ENCODE assay signal across 1 cellular context in the genomic region with DNA sequence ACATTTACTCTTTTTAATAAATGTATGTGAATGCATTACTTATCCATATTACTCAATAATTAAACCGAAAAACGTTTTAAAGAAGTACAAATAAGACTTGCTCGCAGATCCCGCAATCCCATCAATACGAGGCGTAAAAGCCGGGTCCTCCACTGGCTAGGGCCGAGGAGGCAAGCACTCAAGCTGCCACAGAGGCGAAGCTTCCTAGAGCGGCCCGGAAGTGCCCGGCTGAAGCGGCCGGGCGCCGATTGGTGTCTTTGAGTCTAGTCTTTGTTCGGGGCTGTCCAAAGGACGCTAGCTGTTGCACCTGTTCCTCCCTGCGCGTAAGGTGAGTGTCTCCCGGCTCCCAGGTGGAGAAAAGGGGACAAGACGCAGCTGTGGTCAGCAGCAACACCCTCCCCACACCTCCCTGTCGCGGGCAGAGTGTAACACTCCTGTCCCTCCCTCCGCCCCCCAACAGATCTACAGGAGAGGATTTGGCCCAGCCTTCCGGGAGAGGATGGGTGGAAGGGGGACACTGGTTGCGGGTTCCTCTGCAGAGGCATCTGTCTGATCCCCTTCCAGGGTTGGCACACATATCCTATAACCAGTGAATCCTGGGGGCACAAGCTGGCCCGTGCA.
TF ChIP-seq lines count a peak whose summit lies in the region.

A gene (plus strand): TSS at position 260 of the 621 bp plus-strand sequence. CDS start 835 bp downstream, outside the sequence.

TF ChIP-seq in HepG2, 621 proteins besides CTCF, POLR2A, EP300 and RAD21 (continued from another document and continues in another):
- TF ChIP-seq, protein P1, sequence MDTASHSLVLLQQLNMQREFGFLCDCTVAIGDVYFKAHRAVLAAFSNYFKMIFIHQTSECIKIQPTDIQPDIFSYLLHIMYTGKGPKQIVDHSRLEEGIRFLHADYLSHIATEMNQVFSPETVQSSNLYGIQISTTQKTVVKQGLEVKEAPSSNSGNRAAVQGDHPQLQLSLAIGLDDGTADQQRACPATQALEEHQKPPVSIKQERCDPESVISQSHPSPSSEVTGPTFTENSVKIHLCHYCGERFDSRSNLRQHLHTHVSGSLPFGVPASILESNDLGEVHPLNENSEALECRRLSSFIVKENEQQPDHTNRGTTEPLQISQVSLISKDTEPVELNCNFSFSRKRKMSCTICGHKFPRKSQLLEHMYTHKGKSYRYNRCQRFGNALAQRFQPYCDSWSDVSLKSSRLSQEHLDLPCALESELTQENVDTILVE (CRISPR knock-in tag; IDR thresholded peaks at IDR 0.05): peak; percentile 65; the same call in 1 of the 2 replicates
- peak; percentile 89; the same call in 1 of the 2 replicates for TF ChIP-seq ZNF253 (CRISPR knock-in tag; IDR thresholded peaks at IDR 0.05; ENCODE audit: borderline replicate concordance)
- peak; percentile 53; the same call in 1 of the 2 replicates for TF ChIP-seq ZSCAN9 (CRISPR knock-in tag; IDR thresholded peaks at IDR 0.05; ENCODE audit: borderline replicate concordance)
- no peak for TF ChIP-seq TAF15 (IDR thresholded peaks at IDR 0.05; ENCODE audit: low read depth, low read length, poor library complexity, severe bottlenecking)
- no peak for TF ChIP-seq THYN1 (CRISPR knock-in tag; IDR thresholded peaks at IDR 0.05; ENCODE audit: borderline replicate concordance, low read depth)
- TF ChIP-seq ZNF317 (CRISPR knock-in tag; IDR thresholded peaks at IDR 0.05): peak; percentile 59; the same call in 1 of the 2 replicates
- TF ChIP-seq ZNF672 (CRISPR knock-in tag; IDR thresholded peaks at IDR 0.05): no peak
- TF ChIP-seq, protein P2, sequence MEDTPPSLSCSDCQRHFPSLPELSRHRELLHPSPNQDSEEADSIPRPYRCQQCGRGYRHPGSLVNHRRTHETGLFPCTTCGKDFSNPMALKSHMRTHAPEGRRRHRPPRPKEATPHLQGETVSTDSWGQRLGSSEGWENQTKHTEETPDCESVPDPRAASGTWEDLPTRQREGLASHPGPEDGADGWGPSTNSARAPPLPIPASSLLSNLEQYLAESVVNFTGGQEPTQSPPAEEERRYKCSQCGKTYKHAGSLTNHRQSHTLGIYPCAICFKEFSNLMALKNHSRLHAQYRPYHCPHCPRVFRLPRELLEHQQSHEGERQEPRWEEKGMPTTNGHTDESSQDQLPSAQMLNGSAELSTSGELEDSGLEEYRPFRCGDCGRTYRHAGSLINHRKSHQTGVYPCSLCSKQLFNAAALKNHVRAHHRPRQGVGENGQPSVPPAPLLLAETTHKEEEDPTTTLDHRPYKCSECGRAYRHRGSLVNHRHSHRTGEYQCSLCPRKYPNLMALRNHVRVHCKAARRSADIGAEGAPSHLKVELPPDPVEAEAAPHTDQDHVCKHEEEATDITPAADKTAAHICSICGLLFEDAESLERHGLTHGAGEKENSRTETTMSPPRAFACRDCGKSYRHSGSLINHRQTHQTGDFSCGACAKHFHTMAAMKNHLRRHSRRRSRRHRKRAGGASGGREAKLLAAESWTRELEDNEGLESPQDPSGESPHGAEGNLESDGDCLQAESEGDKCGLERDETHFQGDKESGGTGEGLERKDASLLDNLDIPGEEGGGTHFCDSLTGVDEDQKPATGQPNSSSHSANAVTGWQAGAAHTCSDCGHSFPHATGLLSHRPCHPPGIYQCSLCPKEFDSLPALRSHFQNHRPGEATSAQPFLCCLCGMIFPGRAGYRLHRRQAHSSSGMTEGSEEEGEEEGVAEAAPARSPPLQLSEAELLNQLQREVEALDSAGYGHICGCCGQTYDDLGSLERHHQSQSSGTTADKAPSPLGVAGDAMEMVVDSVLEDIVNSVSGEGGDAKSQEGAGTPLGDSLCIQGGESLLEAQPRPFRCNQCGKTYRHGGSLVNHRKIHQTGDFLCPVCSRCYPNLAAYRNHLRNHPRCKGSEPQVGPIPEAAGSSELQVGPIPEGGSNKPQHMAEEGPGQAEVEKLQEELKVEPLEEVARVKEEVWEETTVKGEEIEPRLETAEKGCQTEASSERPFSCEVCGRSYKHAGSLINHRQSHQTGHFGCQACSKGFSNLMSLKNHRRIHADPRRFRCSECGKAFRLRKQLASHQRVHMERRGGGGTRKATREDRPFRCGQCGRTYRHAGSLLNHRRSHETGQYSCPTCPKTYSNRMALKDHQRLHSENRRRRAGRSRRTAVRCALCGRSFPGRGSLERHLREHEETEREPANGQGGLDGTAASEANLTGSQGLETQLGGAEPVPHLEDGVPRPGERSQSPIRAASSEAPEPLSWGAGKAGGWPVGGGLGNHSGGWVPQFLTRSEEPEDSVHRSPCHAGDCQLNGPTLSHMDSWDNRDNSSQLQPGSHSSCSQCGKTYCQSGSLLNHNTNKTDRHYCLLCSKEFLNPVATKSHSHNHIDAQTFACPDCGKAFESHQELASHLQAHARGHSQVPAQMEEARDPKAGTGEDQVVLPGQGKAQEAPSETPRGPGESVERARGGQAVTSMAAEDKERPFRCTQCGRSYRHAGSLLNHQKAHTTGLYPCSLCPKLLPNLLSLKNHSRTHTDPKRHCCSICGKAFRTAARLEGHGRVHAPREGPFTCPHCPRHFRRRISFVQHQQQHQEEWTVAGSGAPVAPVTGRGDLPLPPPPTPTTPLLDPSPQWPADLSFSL (CRISPR knock-in tag; IDR thresholded peaks at IDR 0.05): no peak
- TF ChIP-seq ZNF224 (CRISPR knock-in tag; IDR thresholded peaks at IDR 0.05): no peak
- TF ChIP-seq, protein P3, sequence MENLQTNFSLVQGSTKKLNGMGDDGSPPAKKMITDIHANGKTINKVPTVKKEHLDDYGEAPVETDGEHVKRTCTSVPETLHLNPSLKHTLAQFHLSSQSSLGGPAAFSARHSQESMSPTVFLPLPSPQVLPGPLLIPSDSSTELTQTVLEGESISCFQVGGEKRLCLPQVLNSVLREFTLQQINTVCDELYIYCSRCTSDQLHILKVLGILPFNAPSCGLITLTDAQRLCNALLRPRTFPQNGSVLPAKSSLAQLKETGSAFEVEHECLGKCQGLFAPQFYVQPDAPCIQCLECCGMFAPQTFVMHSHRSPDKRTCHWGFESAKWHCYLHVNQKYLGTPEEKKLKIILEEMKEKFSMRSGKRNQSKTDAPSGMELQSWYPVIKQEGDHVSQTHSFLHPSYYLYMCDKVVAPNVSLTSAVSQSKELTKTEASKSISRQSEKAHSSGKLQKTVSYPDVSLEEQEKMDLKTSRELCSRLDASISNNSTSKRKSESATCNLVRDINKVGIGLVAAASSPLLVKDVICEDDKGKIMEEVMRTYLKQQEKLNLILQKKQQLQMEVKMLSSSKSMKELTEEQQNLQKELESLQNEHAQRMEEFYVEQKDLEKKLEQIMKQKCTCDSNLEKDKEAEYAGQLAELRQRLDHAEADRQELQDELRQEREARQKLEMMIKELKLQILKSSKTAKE (CRISPR knock-in tag; IDR thresholded peaks at IDR 0.05; ENCODE audit: borderline replicate concordance): no peak; the same call in 1 of the 2 replicates
- TF ChIP-seq KLF11 (CRISPR knock-in tag; IDR thresholded peaks at IDR 0.05): 0 out of 2 replicates have a peak, but pooled peaks have one; percentile 55
- TF ChIP-seq HMG20A (CRISPR knock-in tag; IDR thresholded peaks at IDR 0.05; ENCODE audit: borderline replicate concordance): no peak
- TF ChIP-seq, protein P4, sequence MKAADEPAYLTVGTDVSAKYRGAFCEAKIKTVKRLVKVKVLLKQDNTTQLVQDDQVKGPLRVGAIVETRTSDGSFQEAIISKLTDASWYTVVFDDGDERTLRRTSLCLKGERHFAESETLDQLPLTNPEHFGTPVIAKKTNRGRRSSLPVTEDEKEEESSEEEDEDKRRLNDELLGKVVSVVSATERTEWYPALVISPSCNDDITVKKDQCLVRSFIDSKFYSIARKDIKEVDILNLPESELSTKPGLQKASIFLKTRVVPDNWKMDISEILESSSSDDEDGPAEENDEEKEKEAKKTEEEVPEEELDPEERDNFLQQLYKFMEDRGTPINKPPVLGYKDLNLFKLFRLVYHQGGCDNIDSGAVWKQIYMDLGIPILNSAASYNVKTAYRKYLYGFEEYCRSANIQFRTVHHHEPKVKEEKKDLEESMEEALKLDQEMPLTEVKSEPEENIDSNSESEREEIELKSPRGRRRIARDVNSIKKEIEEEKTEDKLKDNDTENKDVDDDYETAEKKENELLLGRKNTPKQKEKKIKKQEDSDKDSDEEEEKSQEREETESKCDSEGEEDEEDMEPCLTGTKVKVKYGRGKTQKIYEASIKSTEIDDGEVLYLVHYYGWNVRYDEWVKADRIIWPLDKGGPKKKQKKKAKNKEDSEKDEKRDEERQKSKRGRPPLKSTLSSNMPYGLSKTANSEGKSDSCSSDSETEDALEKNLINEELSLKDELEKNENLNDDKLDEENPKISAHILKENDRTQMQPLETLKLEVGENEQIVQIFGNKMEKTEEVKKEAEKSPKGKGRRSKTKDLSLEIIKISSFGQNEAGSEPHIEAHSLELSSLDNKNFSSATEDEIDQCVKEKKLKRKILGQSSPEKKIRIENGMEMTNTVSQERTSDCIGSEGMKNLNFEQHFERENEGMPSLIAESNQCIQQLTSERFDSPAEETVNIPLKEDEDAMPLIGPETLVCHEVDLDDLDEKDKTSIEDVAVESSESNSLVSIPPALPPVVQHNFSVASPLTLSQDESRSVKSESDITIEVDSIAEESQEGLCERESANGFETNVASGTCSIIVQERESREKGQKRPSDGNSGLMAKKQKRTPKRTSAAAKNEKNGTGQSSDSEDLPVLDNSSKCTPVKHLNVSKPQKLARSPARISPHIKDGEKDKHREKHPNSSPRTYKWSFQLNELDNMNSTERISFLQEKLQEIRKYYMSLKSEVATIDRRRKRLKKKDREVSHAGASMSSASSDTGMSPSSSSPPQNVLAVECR (CRISPR knock-in tag; IDR thresholded peaks at IDR 0.05; ENCODE audit: borderline replicate concordance): peak; percentile 96
- TF ChIP-seq SOX13 (IDR thresholded peaks at IDR 0.05): no peak; the same call in 1 of the 2 replicates
- TF ChIP-seq SOX13 (CRISPR knock-in tag; conservative IDR thresholded peaks at IDR 0.05 in 1 of 2, IDR thresholded peaks at IDR 0.05 in 1 of 2): peak in 1 of 2 experiments; percentile 69; a peak in 2 of 4 replicates
- no peak for TF ChIP-seq ATF7-NPFF (CRISPR knock-in tag; IDR thresholded peaks at IDR 0.05; ENCODE audit: low read depth)
- TF ChIP-seq ZFP41 (CRISPR knock-in tag; IDR thresholded peaks at IDR 0.05; ENCODE audit: borderline replicate concordance): peak; percentile 46; the same call in 1 of the 2 replicates
- TF ChIP-seq TBP (CRISPR knock-in tag; IDR thresholded peaks at IDR 0.05): no peak
- TF ChIP-seq ZNF619 (CRISPR knock-in tag; IDR thresholded peaks at IDR 0.05): peak; percentile 79; the same call in 1 of the 2 replicates
- TF ChIP-seq MEF2D (CRISPR knock-in tag; IDR thresholded peaks at IDR 0.05): peak; percentile 75; the same call in 1 of the 2 replicates
- no peak for TF ChIP-seq ZNF12 (CRISPR knock-in tag; IDR thresholded peaks at IDR 0.05)
- no peak for TF ChIP-seq CEBPB (IDR thresholded peaks at IDR 0.05; ENCODE audit: borderline replicate concordance, low read depth, low read length)
- TF ChIP-seq, protein P5, sequence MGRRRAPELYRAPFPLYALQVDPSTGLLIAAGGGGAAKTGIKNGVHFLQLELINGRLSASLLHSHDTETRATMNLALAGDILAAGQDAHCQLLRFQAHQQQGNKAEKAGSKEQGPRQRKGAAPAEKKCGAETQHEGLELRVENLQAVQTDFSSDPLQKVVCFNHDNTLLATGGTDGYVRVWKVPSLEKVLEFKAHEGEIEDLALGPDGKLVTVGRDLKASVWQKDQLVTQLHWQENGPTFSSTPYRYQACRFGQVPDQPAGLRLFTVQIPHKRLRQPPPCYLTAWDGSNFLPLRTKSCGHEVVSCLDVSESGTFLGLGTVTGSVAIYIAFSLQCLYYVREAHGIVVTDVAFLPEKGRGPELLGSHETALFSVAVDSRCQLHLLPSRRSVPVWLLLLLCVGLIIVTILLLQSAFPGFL (CRISPR knock-in tag; IDR thresholded peaks at IDR 0.05): no peak
- peak; percentile 68; the same call in 1 of the 2 replicates for TF ChIP-seq ZNF441 (CRISPR knock-in tag; IDR thresholded peaks at IDR 0.05; ENCODE audit: borderline replicate concordance)
- peak; percentile 56 for TF ChIP-seq FOXO1 (CRISPR knock-in tag; IDR thresholded peaks at IDR 0.05)
- no peak for TF ChIP-seq ZNF468 (CRISPR knock-in tag; IDR thresholded peaks at IDR 0.05)
- TF ChIP-seq, protein P6, sequence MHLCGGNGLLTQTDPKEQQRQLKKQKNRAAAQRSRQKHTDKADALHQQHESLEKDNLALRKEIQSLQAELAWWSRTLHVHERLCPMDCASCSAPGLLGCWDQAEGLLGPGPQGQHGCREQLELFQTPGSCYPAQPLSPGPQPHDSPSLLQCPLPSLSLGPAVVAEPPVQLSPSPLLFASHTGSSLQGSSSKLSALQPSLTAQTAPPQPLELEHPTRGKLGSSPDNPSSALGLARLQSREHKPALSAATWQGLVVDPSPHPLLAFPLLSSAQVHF (CRISPR knock-in tag; IDR thresholded peaks at IDR 0.05): no peak
- TF ChIP-seq SAFB2 (CRISPR knock-in tag; IDR thresholded peaks at IDR 0.05; ENCODE audit: borderline replicate concordance, low read depth): no peak
- peak; percentile 76; the same call in 1 of the 2 replicates for TF ChIP-seq ZNF614 (CRISPR knock-in tag; IDR thresholded peaks at IDR 0.05; ENCODE audit: borderline replicate concordance)
- TF ChIP-seq ZNF274 (CRISPR knock-in tag; IDR thresholded peaks at IDR 0.05): peak; percentile 88; the same call in 1 of the 2 replicates
- no peak for TF ChIP-seq SATB2 (CRISPR knock-in tag; IDR thresholded peaks at IDR 0.05)
- no peak for TF ChIP-seq ZNF75D (CRISPR knock-in tag; IDR thresholded peaks at IDR 0.05; ENCODE audit: borderline replicate concordance)
- TF ChIP-seq ZNF546 (CRISPR knock-in tag; conservative IDR thresholded peaks at IDR 0.05): no peak
- TF ChIP-seq STAG1 (CRISPR knock-in tag; IDR thresholded peaks at IDR 0.05): no peak; the same call in 1 of the 2 replicates
- no peak; the same call in 1 of the 2 replicates for TF ChIP-seq ZNF607 (CRISPR knock-in tag; IDR thresholded peaks at IDR 0.05; ENCODE audit: borderline replicate concordance)
- TF ChIP-seq MXD4 (CRISPR knock-in tag; IDR thresholded peaks at IDR 0.05): peak; percentile 85; the same call in 1 of the 2 replicates
- peak; percentile 92 for TF ChIP-seq POLR2AphosphoS5 (IDR thresholded peaks at IDR 0.05; ENCODE audit: low read depth, low read length)
- TF ChIP-seq MBNL3 (CRISPR knock-in tag; conservative IDR thresholded peaks at IDR 0.05): no peak
- no peak for TF ChIP-seq ZFP90 (CRISPR knock-in tag; IDR thresholded peaks at IDR 0.05; ENCODE audit: borderline replicate concordance)
- TF ChIP-seq BRD4 (CRISPR knock-in tag; IDR thresholded peaks at IDR 0.05): no peak
- peak; percentile 87 for TF ChIP-seq TAF1 (CRISPR knock-in tag; IDR thresholded peaks at IDR 0.05)
- peak; percentile 87 for TF ChIP-seq ZNF292 (CRISPR knock-in tag; IDR thresholded peaks at IDR 0.05; ENCODE audit: borderline replicate concordance, low read depth)
- TF ChIP-seq ZSCAN31 (CRISPR knock-in tag; IDR thresholded peaks at IDR 0.05; ENCODE audit: low read depth): peak; percentile 65
- TF ChIP-seq NPAS2 (CRISPR knock-in tag; IDR thresholded peaks at IDR 0.05; ENCODE audit: borderline replicate concordance): no peak
- TF ChIP-seq, protein P7, sequence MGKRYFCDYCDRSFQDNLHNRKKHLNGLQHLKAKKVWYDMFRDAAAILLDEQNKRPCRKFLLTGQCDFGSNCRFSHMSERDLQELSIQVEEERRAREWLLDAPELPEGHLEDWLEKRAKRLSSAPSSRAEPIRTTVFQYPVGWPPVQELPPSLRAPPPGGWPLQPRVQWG (CRISPR knock-in tag; IDR thresholded peaks at IDR 0.05; ENCODE audit: borderline replicate concordance, low read depth): no peak
- no peak for TF ChIP-seq TEAD2 (CRISPR knock-in tag; IDR thresholded peaks at IDR 0.05)
- no peak for TF ChIP-seq GPN1 (CRISPR knock-in tag; IDR thresholded peaks at IDR 0.05; ENCODE audit: borderline replicate concordance)
